In genomic region chr9:73683862-73684591, GRCh38 we compare ENCODE assay signal across 8 cellular contexts.
A peak's percentile ranks its signal among the peaks of the same experiment; 100 is the strongest.
DNase-seq lines count a peak whose midpoint lies in the region; ATAC-seq and TF ChIP-seq lines count a peak whose summit lies in the region.

No MANE protein-coding gene starts in this region.

- intact Hi-C loops in posterior cingulate gyrus (cut with DNase I): loop anchor here (10.0 kb wide), 1 partner anchor 891 kb away; no protein-coding TSS in a partner anchor

- DNase-seq in AG10803 (ENCODE audit: low read depth) (peak; percentile 47), MV-4-11 (lab: John Stamatoyannopoulos, UW) (peak; percentile 27), cardiac fibroblast (ENCODE audit: low read depth in 2 of 2) (peak; percentile 51 to 64), pons (ENCODE audit: low spot score) (peak; percentile 10), posterior cingulate gyrus (no peak)
- DNase-seq in stimulated activated CD4-positive, alpha-beta T cell treated with anti-CD3 and anti-CD28 coated beads, Interleukin-15, amount 100 ng/mL, for 24 hours: no peak

- ATAC-seq in GM18870 (IDR thresholded peaks at IDR 0.05; ENCODE audit: unreplicated experiment) (peak; percentile 45), HG03097 (IDR thresholded peaks at IDR 0.05; ENCODE audit: low FRiP score, unreplicated experiment) (no peak)

- H3K4me3 ChIP-seq in AG10803 (ENCODE audit: low read length): no peak overlapping the region
- no peak overlapping the region for H3K4me3 ChIP-seq in cardiac fibroblast (replicated peaks in 1 of 2; ENCODE audit: low read depth in 2 of 2, low read length in 2 of 2)

- peak; percentile 66 for TF ChIP-seq CTCF in AG10803 (conservative IDR thresholded peaks at IDR 0.05; ENCODE audit: low read length)
- peak; percentile 47 for TF ChIP-seq CTCF in cardiac fibroblast (IDR thresholded peaks at IDR 0.05; ENCODE audit: low read depth, low read length)

Comparison
In these comparisons a context has a peak if more than half of its experiments do, and no peak if none do; other contexts are left out.
1. DNase-seq: peak in AG10803 (single experiment), MV-4-11 (single experiment), cardiac fibroblast (2 of 2) and pons (single experiment); none in posterior cingulate gyrus (0 of 10) and stimulated activated CD4-positive, alpha-beta T cell treated with anti-CD3 and anti-CD28 coated beads, Interleukin-15, amount 100 ng/mL, for 24 hours (single experiment).